In the genomic region with DNA sequence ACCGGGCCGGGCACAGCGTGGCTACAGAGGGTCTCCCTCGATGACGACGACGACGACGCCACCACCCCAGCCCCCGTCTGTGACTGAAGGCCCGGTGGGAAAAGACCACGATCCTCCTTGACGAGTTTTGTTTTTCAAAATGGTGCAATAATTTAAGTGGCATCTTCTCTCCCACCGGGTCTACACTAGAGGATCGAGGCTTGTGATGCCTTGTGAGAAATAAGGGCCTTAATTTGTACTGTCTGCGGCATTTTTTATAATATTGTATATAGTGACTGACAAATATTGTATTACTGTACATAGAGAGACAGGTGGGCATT, we compare ENCODE assay signal across 10 cellular contexts. TPM values are rescaled to one million over a fixed set of nuclear protein-coding genes. Genes with fewer than 3 reads are reported as not detected.
DNase-seq lines count a peak whose midpoint lies in the region; ATAC-seq, FAIRE-seq and TF ChIP-seq lines count a peak whose summit lies in the region.
"Had no signal": no experiment of that assay in that cellular context is flagged by ENCODE, and none has a peak within 500 bp of the region (broad histone marks: within the 10 kb centered on the region; RNA-seq: fewer than 3 reads in every experiment).

No MANE protein-coding gene starts in this region.

- peak overlapping the region; percentile 94 for H3K4me2 ChIP-seq in skeletal muscle satellite cell (ENCODE audit: low read length)

- H3K9ac ChIP-seq in skeletal muscle satellite cell (ENCODE audit: low read depth, low read length), result peak overlapping the region; percentile 94

- peak; percentile 47 for DNase-seq in fibroblast of pulmonary artery (ENCODE audit: low read depth)
- DNase-seq in RWPE1 (ENCODE audit: low spot score), result no peak
- no peak for DNase-seq in small intestine
- DNase-seq in NCI-H2227 (lab: John Stamatoyannopoulos, UW; ENCODE audit: unreplicated experiment), result no peak
- DNase-seq: SHP77 had no signal

- FAIRE-seq in small intestine (lab: Jason Lieb, UNC), result no peak

- WGBS in small intestine, 3 donors, result 35 to 45% (median 41%) methylated on average over 16 of the region's 16 CpGs

- H3K4me3 ChIP-seq in GM08714 (ENCODE audit: low read length) (peak overlapping the region; percentile 56; the same call in 1 of the 2 replicates), fibroblast of pulmonary artery (replicated peaks; ENCODE audit: low read depth, low read length) (peak overlapping the region; percentile 89), skeletal muscle satellite cell (ENCODE audit: low read length) (peak overlapping the region; percentile 92), small intestine (ENCODE audit: low read depth in 1 of 2, low read length in 2 of 2) (peak overlapping the region in 1 of 2 donors; percentile 96)

- POLR2A ChIA-PET in RWPE1 (lab: Yijun Ruan, JAX; ENCODE audit: low non-redundant PET), result no interaction called here

- peak overlapping the region; percentile 95 for H3K4me3 Mint-ChIP-seq in T-helper 1 cell treated with Interleukin-12 subunit alpha and Interleukin-12 subunit beta and Interleukin-4 antibody, amounts not matched to agents 30 μg/mL and 1 μg/mL, for 36 hours

- no peaks in the 10 kb centered on the region for H3K27me3 ChIP-seq in skeletal muscle satellite cell (ENCODE audit: control insufficient read depth, insufficient read depth, low read length)
- peaks cover 0 to 12% of the 10 kb centered on the region in 2 donors for H3K27me3 ChIP-seq in small intestine (ENCODE audit: control insufficient read depth in 2 of 2, insufficient read depth in 2 of 2, low read length in 2 of 2)

- CTCF ChIA-PET in RWPE1 (lab: Yijun Ruan, JAX), result no interaction called here

- H3K4me1 Mint-ChIP-seq in T-helper 1 cell treated with Interleukin-12 subunit alpha and Interleukin-12 subunit beta and Interleukin-4 antibody, amounts not matched to agents 30 μg/mL and 1 μg/mL, for 36 hours (ENCODE audit: low read depth), result peaks cover 41% of the 10 kb centered on the region

- no peaks in the 10 kb centered on the region for H3K9me3 ChIP-seq in skeletal muscle satellite cell (replicated peaks; ENCODE audit: low read length)
- no peaks in the 10 kb centered on the region for H3K9me3 ChIP-seq in small intestine (ENCODE audit: control insufficient read depth, low read depth)

- H3K36me3 ChIP-seq in skeletal muscle satellite cell (ENCODE audit: insufficient read depth, low read length), result peaks cover 28% of the 10 kb centered on the region
- H3K36me3 ChIP-seq in small intestine (ENCODE audit: control insufficient read depth in 2 of 2, insufficient read depth in 2 of 2, low read length in 2 of 2), result no peaks in the 10 kb centered on the region

- H3K27ac ChIP-seq in RWPE1, result no peak overlapping the region
- peak overlapping the region in 1 of 2 donors; percentile 83 for H3K27ac ChIP-seq in small intestine (ENCODE audit: low read depth in 1 of 2, low read length in 1 of 2)

- peaks cover 47% of the 10 kb centered on the region for H3K36me3 Mint-ChIP-seq in T-helper 1 cell treated with Interleukin-12 subunit alpha and Interleukin-12 subunit beta and Interleukin-4 antibody, amounts not matched to agents 30 μg/mL and 1 μg/mL, for 36 hours (ENCODE audit: low read depth)
- H3K36me3 Mint-ChIP-seq: activated naive CD4-positive, alpha-beta T cell treated with anti-CD3 and anti-CD28 coated beads, Interleukin-2, amount 50 U/mL, for 72 hours had no signal

- H3K27ac Mint-ChIP-seq in T-helper 1 cell treated with Interleukin-12 subunit alpha and Interleukin-12 subunit beta and Interleukin-4 antibody, amounts not matched to agents 30 μg/mL and 1 μg/mL, for 36 hours, result peak overlapping the region; percentile 86
- H3K27ac Mint-ChIP-seq: activated naive CD4-positive, alpha-beta T cell treated with anti-CD3 and anti-CD28 coated beads, Interleukin-2, amount 50 U/mL, for 72 hours had no signal

- no peaks in the 10 kb centered on the region for H3K9me3 Mint-ChIP-seq in T-helper 1 cell treated with Interleukin-12 subunit alpha and Interleukin-12 subunit beta and Interleukin-4 antibody, amounts not matched to agents 30 μg/mL and 1 μg/mL, for 36 hours
- H3K9me3 Mint-ChIP-seq: activated naive CD4-positive, alpha-beta T cell treated with anti-CD3 and anti-CD28 coated beads, Interleukin-2, amount 50 U/mL, for 72 hours had no signal

- H3K27me3 Mint-ChIP-seq in T-helper 1 cell treated with Interleukin-12 subunit alpha and Interleukin-12 subunit beta and Interleukin-4 antibody, amounts not matched to agents 30 μg/mL and 1 μg/mL, for 36 hours (ENCODE audit: low read depth), result peaks cover 19% of the 10 kb centered on the region

- ATAC-seq in HG03354 (IDR thresholded peaks at IDR 0.05; ENCODE audit: poor library complexity, severe bottlenecking, unreplicated experiment), result no peak
- ATAC-seq: activated naive CD4-positive, alpha-beta T cell treated with anti-CD3 and anti-CD28 coated beads, Interleukin-2, amount 50 U/mL, for 72 hours had no signal

- H3K4me1 ChIP-seq in skeletal muscle satellite cell (ENCODE audit: control insufficient read depth, insufficient read depth, low read length), result peaks cover 46% of the 10 kb centered on the region
- peaks cover 0 to 3% of the 10 kb centered on the region in 2 donors for H3K4me1 ChIP-seq in small intestine (ENCODE audit: control insufficient read depth in 2 of 2, insufficient read depth in 1 of 2, low read depth in 1 of 2, low read length in 1 of 2)

- TF ChIP-seq CTCF in fibroblast of pulmonary artery (IDR thresholded peaks at IDR 0.05; ENCODE audit: low read length, missing control alignments), result no peak
- no peak for TF ChIP-seq CTCF in RWPE1 (conservative IDR thresholded peaks at IDR 0.05; ENCODE audit: low read depth)

RNA-seq across cellular contexts. Expression of a gene that starts 2.5 kb away (rescaled TPM):
- 0.25 and 2.0 TPM in 2 replicates for total RNA-seq in skeletal muscle satellite cell (2012; rRNA removed)
- 10 to 100 TPM in 1 of 3 donors, 1 to 10 TPM in 2; 1.1 to 25.4 (median 3.8) TPM for polyA plus RNA-seq in small intestine
